1 cellular context compared by ENCODE assay signal in the genomic region with DNA sequence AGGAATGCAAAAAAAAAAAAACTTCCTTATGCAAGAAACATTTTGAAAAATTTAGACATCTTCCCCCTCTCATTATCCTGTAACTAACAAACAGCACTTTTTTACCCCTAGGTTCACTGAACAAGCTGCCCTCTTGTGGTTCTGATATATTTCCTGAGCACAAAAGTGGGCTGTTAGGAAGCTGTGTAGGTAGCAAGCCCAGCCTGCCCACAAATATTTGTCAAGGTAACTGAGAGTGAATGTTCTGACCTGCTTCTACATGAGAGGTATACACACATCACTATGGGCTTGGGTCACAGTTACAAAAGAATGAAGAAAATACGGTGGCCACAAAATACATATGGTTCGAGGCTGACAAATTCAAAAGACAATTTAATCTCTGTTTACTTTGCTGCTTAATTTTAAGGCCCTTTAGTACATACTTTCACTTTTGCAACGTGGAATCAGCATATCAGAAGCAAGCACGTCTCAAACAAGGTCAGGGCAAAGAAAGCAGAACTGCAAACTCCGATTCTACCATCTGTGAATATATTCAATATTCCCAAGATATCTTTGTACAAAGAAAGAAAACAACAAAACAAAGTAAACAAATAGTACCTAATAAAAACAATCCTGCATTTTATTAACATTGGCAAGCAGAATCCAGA.
TF ChIP-seq lines count a peak whose summit lies in the region.

No MANE protein-coding gene starts in this region.

TF ChIP-seq in GM12878, 131 proteins besides CTCF, POLR2A, EP300 and RAD21 (continued from another document):
- no peak for TF ChIP-seq ZNF592 (IDR thresholded peaks at IDR 0.05)
- TF ChIP-seq KLF5 (IDR thresholded peaks at IDR 0.05; ENCODE audit: partially characterized antibody), result no peak
- no peak for TF ChIP-seq GABPA (IDR thresholded peaks at IDR 0.05; ENCODE audit: low read depth)
- no peak for TF ChIP-seq SREBF1 (IDR thresholded peaks at IDR 0.05; ENCODE audit: low read length)
- TF ChIP-seq KAT2A (conservative IDR thresholded peaks at IDR 0.05; ENCODE audit: control insufficient read depth, low read depth, low read length), result no peak
- TF ChIP-seq SUZ12 (IDR thresholded peaks at IDR 0.05; ENCODE audit: unreplicated experiment), result no peak
- no peak for TF ChIP-seq FOS (IDR thresholded peaks at IDR 0.05; ENCODE audit: borderline replicate concordance, extremely low read depth, insufficient read length)
- TF ChIP-seq, protein P1, sequence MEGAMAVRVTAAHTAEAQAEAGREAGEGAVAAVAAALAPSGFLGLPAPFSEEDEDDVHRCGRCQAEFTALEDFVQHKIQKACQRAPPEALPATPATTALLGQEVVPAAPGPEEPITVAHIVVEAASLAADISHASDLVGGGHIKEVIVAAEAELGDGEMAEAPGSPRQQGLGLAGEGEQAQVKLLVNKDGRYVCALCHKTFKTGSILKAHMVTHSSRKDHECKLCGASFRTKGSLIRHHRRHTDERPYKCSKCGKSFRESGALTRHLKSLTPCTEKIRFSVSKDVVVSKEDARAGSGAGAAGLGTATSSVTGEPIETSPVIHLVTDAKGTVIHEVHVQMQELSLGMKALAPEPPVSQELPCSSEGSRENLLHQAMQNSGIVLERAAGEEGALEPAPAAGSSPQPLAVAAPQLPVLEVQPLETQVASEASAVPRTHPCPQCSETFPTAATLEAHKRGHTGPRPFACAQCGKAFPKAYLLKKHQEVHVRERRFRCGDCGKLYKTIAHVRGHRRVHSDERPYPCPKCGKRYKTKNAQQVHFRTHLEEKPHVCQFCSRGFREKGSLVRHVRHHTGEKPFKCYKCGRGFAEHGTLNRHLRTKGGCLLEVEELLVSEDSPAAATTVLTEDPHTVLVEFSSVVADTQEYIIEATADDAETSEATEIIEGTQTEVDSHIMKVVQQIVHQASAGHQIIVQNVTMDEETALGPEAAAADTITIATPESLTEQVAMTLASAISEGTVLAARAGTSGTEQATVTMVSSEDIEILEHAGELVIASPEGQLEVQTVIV (IDR thresholded peaks at IDR 0.05; ENCODE audit: borderline replicate concordance, partially characterized antibody), result no peak
- peak; percentile 31 for TF ChIP-seq MEF2B (IDR thresholded peaks at IDR 0.05; ENCODE audit: partially characterized antibody, poor library complexity, severe bottlenecking)
- no peak for TF ChIP-seq CHD4 (IDR thresholded peaks at IDR 0.05)
- no peak for TF ChIP-seq ZNF622 (IDR thresholded peaks at IDR 0.05)
- TF ChIP-seq, protein P2, sequence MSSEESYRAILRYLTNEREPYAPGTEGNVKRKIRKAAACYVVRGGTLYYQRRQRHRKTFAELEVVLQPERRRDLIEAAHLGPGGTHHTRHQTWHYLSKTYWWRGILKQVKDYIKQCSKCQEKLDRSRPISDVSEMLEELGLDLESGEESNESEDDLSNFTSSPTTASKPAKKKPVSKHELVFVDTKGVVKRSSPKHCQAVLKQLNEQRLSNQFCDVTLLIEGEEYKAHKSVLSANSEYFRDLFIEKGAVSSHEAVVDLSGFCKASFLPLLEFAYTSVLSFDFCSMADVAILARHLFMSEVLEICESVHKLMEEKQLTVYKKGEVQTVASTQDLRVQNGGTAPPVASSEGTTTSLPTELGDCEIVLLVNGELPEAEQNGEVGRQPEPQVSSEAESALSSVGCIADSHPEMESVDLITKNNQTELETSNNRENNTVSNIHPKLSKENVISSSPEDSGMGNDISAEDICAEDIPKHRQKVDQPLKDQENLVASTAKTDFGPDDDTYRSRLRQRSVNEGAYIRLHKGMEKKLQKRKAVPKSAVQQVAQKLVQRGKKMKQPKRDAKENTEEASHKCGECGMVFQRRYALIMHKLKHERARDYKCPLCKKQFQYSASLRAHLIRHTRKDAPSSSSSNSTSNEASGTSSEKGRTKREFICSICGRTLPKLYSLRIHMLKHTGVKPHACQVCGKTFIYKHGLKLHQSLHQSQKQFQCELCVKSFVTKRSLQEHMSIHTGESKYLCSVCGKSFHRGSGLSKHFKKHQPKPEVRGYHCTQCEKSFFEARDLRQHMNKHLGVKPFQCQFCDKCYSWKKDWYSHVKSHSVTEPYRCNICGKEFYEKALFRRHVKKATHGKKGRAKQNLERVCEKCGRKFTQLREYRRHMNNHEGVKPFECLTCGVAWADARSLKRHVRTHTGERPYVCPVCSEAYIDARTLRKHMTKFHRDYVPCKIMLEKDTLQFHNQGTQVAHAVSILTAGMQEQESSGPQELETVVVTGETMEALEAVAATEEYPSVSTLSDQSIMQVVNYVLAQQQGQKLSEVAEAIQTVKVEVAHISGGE (CRISPR knock-in tag; IDR thresholded peaks at IDR 0.05), result no peak
